Comparison of ENCODE assay signal across 11 cellular contexts in genomic region chr3:133804896-133805295, GRCh38. TPM values are rescaled to one million over a fixed set of nuclear protein-coding genes. Genes with fewer than 3 reads are reported as not detected.
DNase-seq lines count a peak whose midpoint lies in the region; ATAC-seq and TF ChIP-seq lines count a peak whose summit lies in the region.
"Had no signal": no experiment of that assay in that cellular context is flagged by ENCODE, and none has a peak within 500 bp of the region (broad histone marks: within the 10 kb centered on the region; RNA-seq: fewer than 3 reads in every experiment).

No MANE protein-coding gene starts in this region.

- peak overlapping the region; percentile 96 for H3K27ac Mint-ChIP-seq in CD8-positive, alpha-beta T cell
- H3K27ac Mint-ChIP-seq in chondrocyte (ENCODE audit: unreplicated experiment) (no peak overlapping the region), neural crest cell (ENCODE audit: unreplicated experiment) (no peak overlapping the region)

- H3K4me3 Mint-ChIP-seq in CD8-positive, alpha-beta T cell = peak overlapping the region; percentile 97
- H3K4me3 Mint-ChIP-seq in chondrocyte (ENCODE audit: unreplicated experiment) = peak overlapping the region; percentile 86
- peak overlapping the region; percentile 98 for H3K4me3 Mint-ChIP-seq in neural crest cell

- H3K36me3 Mint-ChIP-seq in CD8-positive, alpha-beta T cell = peaks cover 27% of the 10 kb centered on the region
- peaks cover 9% of the 10 kb centered on the region for H3K36me3 Mint-ChIP-seq in chondrocyte (ENCODE audit: low read depth)
- H3K36me3 Mint-ChIP-seq in neural crest cell (ENCODE audit: low read depth) = no peaks in the 10 kb centered on the region

- no peaks in the 10 kb centered on the region for H3K27me3 ChIP-seq in CD8-positive, alpha-beta T cell (ENCODE audit: insufficient read depth, low read length)
- H3K27me3 ChIP-seq in KMS-11 (ENCODE audit: insufficient read depth, low read depth) = no peaks in the 10 kb centered on the region
- H3K27me3 ChIP-seq: uterus had no signal

- H3K9ac ChIP-seq in KMS-11 = no peak overlapping the region

- H3K4me1 ChIP-seq in CD8-positive, alpha-beta T cell (ENCODE audit: insufficient read depth, low read length) = peaks cover 18% of the 10 kb centered on the region
- peaks cover 32% of the 10 kb centered on the region for H3K4me1 ChIP-seq in KMS-11 (ENCODE audit: low read depth, poor library complexity, severe bottlenecking)
- H3K4me1 ChIP-seq: uterus had no signal

- peak overlapping the region; percentile 99 for H3K4me2 ChIP-seq in KMS-11

- no peaks in the 10 kb centered on the region for H3K9me3 ChIP-seq in CD8-positive, alpha-beta T cell (ENCODE audit: low read length)
- H3K9me3 ChIP-seq: uterus had no signal

- CTCF ChIA-PET in CD8-positive, alpha-beta T cell (lab: Charles Lee) = interaction anchor here (1.0 to 1.7 kb wide), 2 partner anchors 141 to 209 kb away, joined by 3 to 4 read pairs; no protein-coding TSS in a partner anchor

- peaks cover 38% of the 10 kb centered on the region for H3K79me2 ChIP-seq in KMS-11 (ENCODE audit: insufficient read depth, low read depth)

- H3K4me1 Mint-ChIP-seq in CD8-positive, alpha-beta T cell (ENCODE audit: low read depth) = peaks cover 30% of the 10 kb centered on the region
- H3K4me1 Mint-ChIP-seq in chondrocyte (ENCODE audit: low read depth) (peaks cover 25% of the 10 kb centered on the region), neural crest cell (peaks cover 15% of the 10 kb centered on the region)

- no peak for DNase-seq in CD8-positive, alpha-beta T cell
- no peak for DNase-seq in chondrocyte (ENCODE audit: low spot score)
- no peak for DNase-seq in neural crest cell (ENCODE audit: low read depth, low spot score)
- no peak for DNase-seq in NCI-H1694 treated with DMSO at 0.1 percent for 48 hours (lab: John Stamatoyannopoulos, UW)
- DNase-seq in stimulated activated CD8-positive, alpha-beta memory T cell treated with anti-CD3 and anti-CD28 coated beads, Interleukin-4, amount 100 ng/mL, for 48 hours = no peak
- no peak for DNase-seq in glomerular visceral epithelial cell (ENCODE audit: extremely low spot score)
- no peak for DNase-seq in superior temporal gyrus (ENCODE audit: extremely low spot score)

- peaks cover 5% of the 10 kb centered on the region for H3K27me3 Mint-ChIP-seq in CD8-positive, alpha-beta T cell (ENCODE audit: low read depth)
- peaks cover 19% of the 10 kb centered on the region for H3K27me3 Mint-ChIP-seq in chondrocyte (ENCODE audit: low read depth)
- H3K27me3 Mint-ChIP-seq in neural crest cell (ENCODE audit: low read depth) = peaks cover 30% of the 10 kb centered on the region

- TF ChIP-seq CTCF in CD8-positive, alpha-beta T cell (IDR thresholded peaks at IDR 0.05) = no peak
- TF ChIP-seq CTCF in KMS-11 (conservative IDR thresholded peaks at IDR 0.05; ENCODE audit: low read depth, low read length) (no peak), chondrocyte (IDR thresholded peaks at IDR 0.05) (no peak), neural crest cell (conservative IDR thresholded peaks at IDR 0.05) (no peak)

- intact Hi-C loops in CD8-positive, alpha-beta T cell (cut with DNase I, micrococcal nuclease) = loop anchor here (1.0 to 5.0 kb wide), 9 partner anchors 142 to 1388 kb away; partner anchors contain the start of genes ANAPC13 (in 2 of the 2), CDV3 (in 2 of the 2), CEP63 (in 2 of the 2) and DNAJC13 (in 1 of the 2)

- peak overlapping the region; percentile 81 for H3K4me3 ChIP-seq in CD8-positive, alpha-beta T cell (ENCODE audit: low read depth, low read length)
- peak overlapping the region; percentile 29 for H3K4me3 ChIP-seq in KMS-11 (IDR thresholded peaks at IDR 0.05; ENCODE audit: insufficient read depth, low read depth, low read length)

- no peaks in the 10 kb centered on the region for H4K20me1 ChIP-seq in KMS-11 (ENCODE audit: insufficient read depth)

- POLR2A ChIA-PET in CD8-positive, alpha-beta T cell (lab: Charles Lee) = no interaction called here

- ATAC-seq in CD8-positive, alpha-beta T cell = no peak

- no peaks in the 10 kb centered on the region for H3K9me3 Mint-ChIP-seq in CD8-positive, alpha-beta T cell
- H3K9me3 Mint-ChIP-seq in chondrocyte (ENCODE audit: low read depth) = no peaks in the 10 kb centered on the region
- H3K9me3 Mint-ChIP-seq in neural crest cell = no peaks in the 10 kb centered on the region

- peak overlapping the region; percentile 81 for H3K27ac ChIP-seq in CD8-positive, alpha-beta T cell (ENCODE audit: low read depth, low read length)
- H3K27ac ChIP-seq in KMS-11 = no peak overlapping the region

- H3K36me3 ChIP-seq in CD8-positive, alpha-beta T cell (ENCODE audit: insufficient read depth, low read length) = peaks cover 4% of the 10 kb centered on the region
- H3K36me3 ChIP-seq in KMS-11 (ENCODE audit: insufficient read depth) = peaks cover under 1% of the 10 kb centered on the region; the same call in 1 of the 2 replicates
- H3K36me3 ChIP-seq: uterus had no signal

- H2AFZ ChIP-seq in KMS-11 (ENCODE audit: low read depth) = peak overlapping the region; percentile 100

RNA-seq across cellular contexts. Expression of gene SRPRB, which starts 0.7 kb away (rescaled TPM):
- total RNA-seq in CD8-positive, alpha-beta T cell = 10 to 100 TPM; 25.7 to 30.1 TPM
- total RNA-seq in chondrocyte (94.0 to 122 TPM (median 99.3 TPM) in 3 replicates), neural crest cell (59.8 and 61.5 TPM in 2 replicates)

RNA-seq across cellular contexts. Expression of gene TF, which starts 58.7 kb away (rescaled TPM):
- under 1 TPM; 0.61 to 0.65 TPM for total RNA-seq in CD8-positive, alpha-beta T cell
- total RNA-seq in chondrocyte (1.2 to 3.8 TPM (median 2.2 TPM) in 3 replicates), neural crest cell (0.98 and 1.6 TPM in 2 replicates)
- total RNA-seq: fibroblast of villous mesenchyme, G401 had no signal
